Comparison of ENCODE assay signal across 1 cellular context in the genomic region with DNA sequence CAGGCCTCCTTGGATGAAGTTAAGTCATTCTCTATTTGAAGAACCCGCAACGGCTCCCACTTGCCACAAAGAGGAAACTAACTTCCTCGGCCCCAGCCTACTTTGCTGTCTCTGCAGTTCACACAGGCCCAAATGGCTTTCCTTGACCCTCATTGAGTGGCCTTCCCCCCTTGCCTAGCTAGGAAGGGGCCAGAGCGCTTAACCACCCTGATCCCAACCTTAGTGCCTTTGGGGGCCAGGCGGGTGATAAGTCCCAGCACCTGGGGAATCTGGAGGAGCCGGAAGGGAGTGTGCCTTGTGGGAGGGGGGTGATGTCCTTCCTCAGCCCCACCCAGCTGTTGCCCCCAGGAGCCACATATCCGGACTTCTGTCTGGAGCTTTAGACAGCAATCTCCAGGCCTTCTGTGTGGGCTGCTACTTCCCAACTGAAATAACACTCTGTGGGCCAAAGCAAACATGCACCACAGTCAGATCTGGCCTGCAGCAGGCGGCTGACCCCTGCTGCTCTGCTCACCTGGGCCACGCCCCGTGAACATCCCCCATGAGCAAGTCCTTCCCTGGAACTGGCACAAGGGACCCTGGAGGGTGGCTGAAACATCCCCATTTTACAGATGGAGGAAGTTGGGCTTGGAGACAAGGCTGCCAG.
TF ChIP-seq lines count a peak whose summit lies in the region.

No MANE protein-coding gene starts in this region.

TF ChIP-seq in endothelial cell of umbilical vein, 7 proteins besides CTCF, POLR2A, EP300 and RAD21:
- no peak for TF ChIP-seq JUN (IDR thresholded peaks at IDR 0.05; ENCODE audit: borderline replicate concordance, insufficient read depth, insufficient read length, low read depth)
- TF ChIP-seq MYC (IDR thresholded peaks at IDR 0.05; ENCODE audit: low read depth, low read length): no peak
- peak; percentile 47 for TF ChIP-seq GATA2 (IDR thresholded peaks at IDR 0.05; ENCODE audit: insufficient read depth, insufficient read length, low read depth, low read length)
- TF ChIP-seq, protein P1, sequence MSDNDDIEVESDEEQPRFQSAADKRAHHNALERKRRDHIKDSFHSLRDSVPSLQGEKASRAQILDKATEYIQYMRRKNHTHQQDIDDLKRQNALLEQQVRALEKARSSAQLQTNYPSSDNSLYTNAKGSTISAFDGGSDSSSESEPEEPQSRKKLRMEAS (IDR thresholded peaks at IDR 0.05; ENCODE audit: insufficient read depth, insufficient read length): no peak
- peak; percentile 81 for TF ChIP-seq POLR2AphosphoS5 (IDR thresholded peaks at IDR 0.05; ENCODE audit: insufficient read depth, low read depth, low read length)
- TF ChIP-seq FOS (IDR thresholded peaks at IDR 0.05; ENCODE audit: borderline replicate concordance, insufficient read depth, low read length): no peak
